In genomic region chr12:13534645-13535398, GRCh38 we compare ENCODE assay signal across 10 cellular contexts.
DNase-seq lines count a peak whose midpoint lies in the region.
"Had no signal": no experiment of that assay in that cellular context is flagged by ENCODE, and none has a peak within 500 bp of the region (broad histone marks: within the 10 kb centered on the region; RNA-seq: fewer than 3 reads in every experiment).

No MANE protein-coding gene starts in this region.

- no peaks in the 10 kb centered on the region for H3K27me3 ChIP-seq in subcutaneous abdominal adipose tissue (ENCODE audit: control insufficient read depth in 5 of 5, insufficient read depth in 4 of 5, low read length in 5 of 5)
- H3K27me3 ChIP-seq: BLaER1 treated with 17β-estradiol and CSF1 and Interleukin-3, amounts not matched to agents 10 nM and 100 nM had no signal

- H3K36me3 ChIP-seq in subcutaneous abdominal adipose tissue (ENCODE audit: control insufficient read depth in 5 of 5, insufficient read depth in 5 of 5, low read length in 5 of 5), result no peaks in the 10 kb centered on the region
- H3K36me3 ChIP-seq: BLaER1 treated with 17β-estradiol and CSF1 and Interleukin-3, amounts not matched to agents 10 nM and 100 nM had no signal

- peaks cover 15% of the 10 kb centered on the region for H3K27me3 Mint-ChIP-seq in T-helper 2 cell treated with Interferon-gamma antibody and Interleukin-4, amounts not matched to agents 5 μg/mL and 100 μg/mL, for 36 hours (ENCODE audit: low read depth)
- no peaks in the 10 kb centered on the region for H3K27me3 Mint-ChIP-seq in immature natural killer cell (ENCODE audit: low read depth in 3 of 3)

- peak overlapping the region in 2 of 5 donors; percentile 2 to 44 for H3K9ac ChIP-seq in subcutaneous abdominal adipose tissue (ENCODE audit: low read length in 5 of 5)
- H3K9ac ChIP-seq: BLaER1 treated with 17β-estradiol and CSF1 and Interleukin-3, amounts not matched to agents 10 nM and 100 nM had no signal

- peak; percentile 50 for DNase-seq in NCI-H1436 (lab: John Stamatoyannopoulos, UW)
- DNase-seq in NCI-H1436 treated with DMSO at 0.1 percent for 48 hours (lab: John Stamatoyannopoulos, UW), result no peak
- DNase-seq in Jurkat, Clone E6-1 (ENCODE audit: low read depth, low spot score), result peak; percentile 52
- DNase-seq in T-helper 2 cell treated with Interferon-gamma antibody and Interleukin-4, amounts not matched to agents 5 μg/mL and 100 μg/mL, for 36 hours (ENCODE audit: low spot score), result peak; percentile 21
- DNase-seq in epidermal melanocyte (ENCODE audit: insufficient read length, low spot score), result peak; percentile 37
- peak; percentile 81 for DNase-seq in midbrain (lab: John Stamatoyannopoulos, UW)
- no peak for DNase-seq in immature natural killer cell

- H3K36me3 Mint-ChIP-seq in T-helper 2 cell treated with Interferon-gamma antibody and Interleukin-4, amounts not matched to agents 5 μg/mL and 100 μg/mL, for 36 hours (ENCODE audit: low read depth), result no peaks in the 10 kb centered on the region
- no peaks in the 10 kb centered on the region for H3K36me3 Mint-ChIP-seq in immature natural killer cell

- no peak overlapping the region for H3K27ac Mint-ChIP-seq in T-helper 2 cell treated with Interferon-gamma antibody and Interleukin-4, amounts not matched to agents 5 μg/mL and 100 μg/mL, for 36 hours
- no peak overlapping the region for H3K27ac Mint-ChIP-seq in immature natural killer cell

- no peak overlapping the region for H3K4me3 Mint-ChIP-seq in T-helper 2 cell treated with Interferon-gamma antibody and Interleukin-4, amounts not matched to agents 5 μg/mL and 100 μg/mL, for 36 hours
- H3K4me3 Mint-ChIP-seq in immature natural killer cell, result no peak overlapping the region
- H3K4me3 Mint-ChIP-seq: central memory CD8-positive, alpha-beta T cell had no signal

- H3K4me1 ChIP-seq in subcutaneous abdominal adipose tissue (ENCODE audit: control insufficient read depth in 5 of 5, insufficient read depth in 5 of 5, low read length in 5 of 5), result peaks cover 0 to 9% (median 6%) of the 10 kb centered on the region in 5 donors
- H3K4me1 ChIP-seq: BLaER1 treated with 17β-estradiol and CSF1 and Interleukin-3, amounts not matched to agents 10 nM and 100 nM had no signal

- no peak overlapping the region for H3K4me3 ChIP-seq in Jurkat, Clone E6-1 (ENCODE audit: low read length)
- H3K4me3 ChIP-seq in subcutaneous abdominal adipose tissue (ENCODE audit: low read depth in 1 of 5, low read length in 5 of 5), result peak overlapping the region; percentile 43 to 82 (median 58)
- H3K4me3 ChIP-seq: BLaER1 treated with 17β-estradiol and CSF1 and Interleukin-3, amounts not matched to agents 10 nM and 100 nM had no signal

- H3K27ac ChIP-seq in subcutaneous abdominal adipose tissue (ENCODE audit: low read depth, low read length), result no peak overlapping the region
- H3K27ac ChIP-seq: BLaER1 treated with 17β-estradiol and CSF1 and Interleukin-3, amounts not matched to agents 10 nM and 100 nM had no signal

- H3K9me3 ChIP-seq in subcutaneous abdominal adipose tissue (ENCODE audit: control insufficient read depth in 5 of 5, low read length in 5 of 5), result no peaks in the 10 kb centered on the region
- H3K9me3 ChIP-seq: BLaER1 treated with 17β-estradiol and CSF1 and Interleukin-3, amounts not matched to agents 10 nM and 100 nM had no signal

- no peaks in the 10 kb centered on the region for H3K9me3 Mint-ChIP-seq in T-helper 2 cell treated with Interferon-gamma antibody and Interleukin-4, amounts not matched to agents 5 μg/mL and 100 μg/mL, for 36 hours
- peaks cover 0 to 7% (median 0%) of the 10 kb centered on the region in 6 donors for H3K9me3 Mint-ChIP-seq in immature natural killer cell
- H3K9me3 Mint-ChIP-seq: central memory CD8-positive, alpha-beta T cell had no signal

- peaks cover 2% of the 10 kb centered on the region for H3K4me1 Mint-ChIP-seq in T-helper 2 cell treated with Interferon-gamma antibody and Interleukin-4, amounts not matched to agents 5 μg/mL and 100 μg/mL, for 36 hours (ENCODE audit: low read depth)
- H3K4me1 Mint-ChIP-seq in immature natural killer cell, result no peaks in the 10 kb centered on the region
- H3K4me1 Mint-ChIP-seq: central memory CD8-positive, alpha-beta T cell had no signal

Comparison
In these comparisons a context has a peak if more than half of its experiments do, and no peak if none do; other contexts are left out.
1. DNase-seq: peak in NCI-H1436 (single experiment), Jurkat, Clone E6-1 (single experiment), T-helper 2 cell treated with Interferon-gamma antibody and Interleukin-4, amounts not matched to agents 5 μg/mL and 100 μg/mL, for 36 hours (single experiment), epidermal melanocyte (single experiment) and midbrain (single experiment); none in NCI-H1436 treated with DMSO at 0.1 percent for 48 hours (single experiment) and immature natural killer cell (0 of 3).